In genomic region chr5:88786217-88786560, GRCh38 we compare ENCODE assay signal across 9 cellular contexts.
A peak's percentile ranks its signal among the peaks of the same experiment; 100 is the strongest.
DNase-seq lines count a peak whose midpoint lies in the region; ATAC-seq and TF ChIP-seq lines count a peak whose summit lies in the region.
"Had no signal": no experiment of that assay in that cellular context is flagged by ENCODE, and none has a peak within 500 bp of the region (broad histone marks: within the 10 kb centered on the region; RNA-seq: fewer than 3 reads in every experiment).

No MANE protein-coding gene starts in this region.

- H3K14ac ChIP-seq in trophoblast cell (ENCODE audit: low read length) = no peak overlapping the region

- peaks cover 4% of the 10 kb centered on the region for H3K27me3 ChIP-seq in CD8-positive, alpha-beta T cell (ENCODE audit: insufficient read depth, low read length)
- H3K27me3 ChIP-seq in SJCRH30 = no peaks in the 10 kb centered on the region
- no peaks in the 10 kb centered on the region for H3K27me3 ChIP-seq in trophoblast cell (ENCODE audit: insufficient read depth, low read length)

- no peak for DNase-seq in CD8-positive, alpha-beta T cell
- DNase-seq in SJCRH30 (no peak), fibroblast of the conjunctiva (ENCODE audit: low read depth) (peak; percentile 72), trophoblast cell (peak; percentile 24 to 71), HuH-7 (ENCODE audit: low spot score) (no peak), NAMALWA (ENCODE audit: low spot score) (no peak), NCI-H1930 (lab: John Stamatoyannopoulos, UW) (no peak)
- no peak for DNase-seq in stimulated activated CD4-positive, alpha-beta T cell treated with anti-CD3 and anti-CD28 coated beads, Interleukin-12 subunit alpha, Interleukin-12 subunit beta, amount 100 ng/mL, for 4 hours
- DNase-seq: activated T-cell treated with anti-CD3 and anti-CD28 coated beads for 4 hours had no signal

- H2BK120ac ChIP-seq in trophoblast cell (ENCODE audit: insufficient read depth, low read length, poor library complexity) = no peak overlapping the region

- H4K91ac ChIP-seq in trophoblast cell (ENCODE audit: low read depth, low read length) = no peak overlapping the region

- H3K36me3 Mint-ChIP-seq in CD8-positive, alpha-beta T cell = no peaks in the 10 kb centered on the region

- no peaks in the 10 kb centered on the region for H3K9me3 Mint-ChIP-seq in CD8-positive, alpha-beta T cell

- no peaks in the 10 kb centered on the region for H3K36me3 ChIP-seq in CD8-positive, alpha-beta T cell (ENCODE audit: insufficient read depth, low read length)
- H3K36me3 ChIP-seq in SJCRH30 = peaks cover 5% of the 10 kb centered on the region
- H3K36me3 ChIP-seq in trophoblast cell (ENCODE audit: control insufficient read depth in 1 of 2, insufficient read depth in 2 of 2, low read length in 2 of 2) = no peaks in the 10 kb centered on the region

- intact Hi-C loops in CD8-positive, alpha-beta T cell (cut with DNase I, micrococcal nuclease) = no loop called here

- no peak for TF ChIP-seq CTCF in CD8-positive, alpha-beta T cell (IDR thresholded peaks at IDR 0.05)

- no peak overlapping the region for H3K23ac ChIP-seq in trophoblast cell (ENCODE audit: low read length)

- peaks cover 2% of the 10 kb centered on the region for H3K4me1 Mint-ChIP-seq in CD8-positive, alpha-beta T cell (ENCODE audit: low read depth)

- H2AFZ ChIP-seq in trophoblast cell (ENCODE audit: insufficient read depth, low read length, poor library complexity) = no peak overlapping the region

- H4K12ac ChIP-seq in trophoblast cell (ENCODE audit: low read depth, low read length) = no peak overlapping the region

- H2AK5ac ChIP-seq in trophoblast cell (ENCODE audit: low read length) = no peak overlapping the region

- H3K27ac Mint-ChIP-seq in CD8-positive, alpha-beta T cell = no peak overlapping the region

- peak overlapping the region; percentile 23 for H3K4me2 ChIP-seq in trophoblast cell (ENCODE audit: low read length)

- peak overlapping the region; percentile 11 for H3K27ac ChIP-seq in CD8-positive, alpha-beta T cell (ENCODE audit: low read depth, low read length)
- H3K27ac ChIP-seq in SJCRH30 (peak overlapping the region; percentile 72), trophoblast cell (ENCODE audit: low read depth, low read length) (peak overlapping the region; percentile 65)

- H3K18ac ChIP-seq in trophoblast cell (ENCODE audit: low read length) = no peak overlapping the region

- no peak overlapping the region for H3K4me3 Mint-ChIP-seq in CD8-positive, alpha-beta T cell

- H3K4me1 ChIP-seq in CD8-positive, alpha-beta T cell (ENCODE audit: insufficient read depth, low read length) = no peaks in the 10 kb centered on the region
- H3K4me1 ChIP-seq in SJCRH30 (peaks cover 25% of the 10 kb centered on the region), trophoblast cell (ENCODE audit: control insufficient read depth in 1 of 2, insufficient read depth in 2 of 2, low read length in 2 of 2) (peaks cover 0 to 4% of the 10 kb centered on the region in 2 experiments)

- POLR2A ChIA-PET in CD8-positive, alpha-beta T cell (lab: Charles Lee) = no interaction called here

- no peaks in the 10 kb centered on the region for H3K79me2 ChIP-seq in trophoblast cell (ENCODE audit: control insufficient read depth, insufficient read depth, low read length, poor library complexity)

- CTCF ChIA-PET in CD8-positive, alpha-beta T cell (lab: Charles Lee) = no interaction called here

- no CpG with 5 or more reads among the region's 2 CpGs for WGBS in trophoblast cell (ENCODE audit: extremely low coverage, insufficient coverage, insufficient read length)

- H3K4me3 ChIP-seq in CD8-positive, alpha-beta T cell (ENCODE audit: low read depth, low read length) = no peak overlapping the region
- H3K4me3 ChIP-seq in SJCRH30 = no peak overlapping the region; the same call in 1 of the 2 replicates
- no peak overlapping the region for H3K4me3 ChIP-seq in trophoblast cell (ENCODE audit: low read depth, low read length)

- no peak for ATAC-seq in CD8-positive, alpha-beta T cell

- peaks cover 5% of the 10 kb centered on the region for H3K27me3 Mint-ChIP-seq in CD8-positive, alpha-beta T cell (ENCODE audit: low read depth)

- no peak overlapping the region for H2BK5ac ChIP-seq in trophoblast cell (ENCODE audit: low read depth, low read length, poor library complexity)

- H3K79me1 ChIP-seq in trophoblast cell (ENCODE audit: low read length) = peaks cover 2% of the 10 kb centered on the region

- no peak overlapping the region for H2BK12ac ChIP-seq in trophoblast cell (ENCODE audit: low read length)

- no peak overlapping the region for H4K8ac ChIP-seq in trophoblast cell (ENCODE audit: low read depth, low read length)

- H3K9ac ChIP-seq in trophoblast cell (ENCODE audit: low read length) = no peak overlapping the region

- no peaks in the 10 kb centered on the region for H3K9me3 ChIP-seq in CD8-positive, alpha-beta T cell (ENCODE audit: low read length)
- no peaks in the 10 kb centered on the region for H3K9me3 ChIP-seq in SJCRH30 (replicated peaks)
- H3K9me3 ChIP-seq in trophoblast cell (ENCODE audit: insufficient read depth, low read depth, low read length) = no peaks in the 10 kb centered on the region

- no peak overlapping the region for H3K4ac ChIP-seq in trophoblast cell (ENCODE audit: low read depth, low read length)

Comparison
In these comparisons a context has a peak if more than half of its experiments do, and no peak if none do; other contexts are left out.
1. DNase-seq: peak in fibroblast of the conjunctiva (single experiment) and trophoblast cell (2 of 2); none in CD8-positive, alpha-beta T cell (0 of 7), SJCRH30 (0 of 2), HuH-7 (single experiment), stimulated activated CD4-positive, alpha-beta T cell treated with anti-CD3 and anti-CD28 coated beads, Interleukin-12 subunit alpha, Interleukin-12 subunit beta, amount 100 ng/mL, for 4 hours (single experiment), NAMALWA (single experiment) and NCI-H1930 (0 of 2).
2. H3K27ac ChIP-seq: peak in every context shown above with its lines; median percentile 72 in SJCRH30; 65 in trophoblast cell; 11 in CD8-positive, alpha-beta T cell.